Comparison of ENCODE assay signal across 9 cellular contexts in the genomic region with DNA sequence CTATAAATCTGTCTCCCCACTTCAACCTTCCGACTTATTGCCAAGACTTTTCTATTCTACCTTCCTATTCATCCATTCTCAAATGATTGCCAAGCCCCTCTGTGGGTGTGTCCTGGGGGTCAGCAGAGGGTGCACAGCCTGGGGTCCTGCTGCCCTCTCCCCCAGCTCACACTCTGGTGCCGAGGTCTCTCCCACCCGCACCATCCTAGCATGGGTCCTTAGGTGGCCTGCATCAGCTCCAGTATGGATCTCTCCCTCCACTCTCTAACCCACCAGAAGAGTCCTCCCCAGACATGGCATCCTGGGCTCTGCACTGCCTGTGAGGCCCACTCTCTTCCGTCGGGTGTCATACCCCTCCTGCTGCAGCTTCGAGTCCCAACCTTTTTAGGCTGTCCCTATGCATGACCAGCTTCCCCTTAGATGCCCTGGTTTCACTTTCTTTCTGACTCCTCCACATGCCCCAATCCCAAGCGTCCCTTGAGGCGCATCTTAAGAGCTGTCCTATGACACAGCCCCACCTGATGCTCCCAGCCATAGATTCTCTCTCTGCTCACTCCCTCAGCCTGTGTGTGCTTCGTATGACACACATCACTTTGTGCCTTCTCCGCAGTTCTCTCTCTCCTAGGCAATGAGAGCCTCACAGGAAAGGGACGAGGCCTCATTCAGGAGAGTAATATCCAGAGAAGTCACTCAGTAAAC. TPM values are rescaled to one million over a fixed set of nuclear protein-coding genes. Genes with fewer than 3 reads are reported as not detected.
DNase-seq lines count a peak whose midpoint lies in the region; ATAC-seq and TF ChIP-seq lines count a peak whose summit lies in the region.
"Had no signal": no experiment of that assay in that cellular context is flagged by ENCODE, and none has a peak within 500 bp of the region (broad histone marks: within the 10 kb centered on the region; RNA-seq: fewer than 3 reads in every experiment).

No MANE protein-coding gene starts in this region.

- no peak overlapping the region for H3K9ac ChIP-seq in rectal smooth muscle tissue (ENCODE audit: low read length)

- no peaks in the 10 kb centered on the region for H3K9me3 Mint-ChIP-seq in IgD-negative memory B cell
- H3K9me3 Mint-ChIP-seq in dendritic cell treated with granulocyte-macrophage colony-stimulating factor and Interleukin-4, amounts not matched to agents 40 ng/mL and 50 ng/mL, for 4 days = no peaks in the 10 kb centered on the region

- H3K36me3 Mint-ChIP-seq in IgD-negative memory B cell = peaks cover 3% of the 10 kb centered on the region
- H3K36me3 Mint-ChIP-seq in dendritic cell treated with granulocyte-macrophage colony-stimulating factor and Interleukin-4, amounts not matched to agents 40 ng/mL and 50 ng/mL, for 4 days (ENCODE audit: low read depth) = peaks cover 100% of the 10 kb centered on the region

- H3K27ac ChIP-seq in rectal smooth muscle tissue (ENCODE audit: low read depth, low read length) = peak overlapping the region; percentile 10
- H3K27ac ChIP-seq: neutrophil had no signal

- H3K4me3 ChIP-seq in rectal smooth muscle tissue (ENCODE audit: low read length) = no peak overlapping the region

- peak overlapping the region; percentile 5 to 96 (median 49) for H3K27ac Mint-ChIP-seq in IgD-negative memory B cell
- H3K27ac Mint-ChIP-seq in dendritic cell treated with granulocyte-macrophage colony-stimulating factor and Interleukin-4, amounts not matched to agents 40 ng/mL and 50 ng/mL, for 4 days = peak overlapping the region; percentile 77

- no peak for TF ChIP-seq CTCF in GM13977 (IDR thresholded peaks at IDR 0.05; ENCODE audit: extremely low read depth, insufficient read depth, missing control alignments)

- H3K27me3 Mint-ChIP-seq in IgD-negative memory B cell = no peaks in the 10 kb centered on the region
- no peaks in the 10 kb centered on the region for H3K27me3 Mint-ChIP-seq in dendritic cell treated with granulocyte-macrophage colony-stimulating factor and Interleukin-4, amounts not matched to agents 40 ng/mL and 50 ng/mL, for 4 days

- ATAC-seq in GM19324 (IDR thresholded peaks at IDR 0.05; ENCODE audit: low FRiP score, unreplicated experiment) = no peak

- peaks cover 19 to 33% (median 27%) of the 10 kb centered on the region in 3 donors for H3K4me1 Mint-ChIP-seq in IgD-negative memory B cell
- H3K4me1 Mint-ChIP-seq in dendritic cell treated with granulocyte-macrophage colony-stimulating factor and Interleukin-4, amounts not matched to agents 40 ng/mL and 50 ng/mL, for 4 days (ENCODE audit: low read depth) = peaks cover 35% of the 10 kb centered on the region

- peaks cover 26% of the 10 kb centered on the region for H3K36me3 ChIP-seq in rectal smooth muscle tissue (ENCODE audit: control insufficient read depth, insufficient read depth, low read length)

- in situ Hi-C loops in GM13977 (cut with MboI; ENCODE audit: low pct_unique_long_range_greater_than_20kb, low sequenced_read_pairs, unreplicated experiment) = no loop called here

- H3K4me1 ChIP-seq in rectal smooth muscle tissue (ENCODE audit: control insufficient read depth, insufficient read depth, low read length) = peaks cover 21% of the 10 kb centered on the region

- H3K4me3 Mint-ChIP-seq in IgD-negative memory B cell = peak overlapping the region in 1 of 4 donors; percentile 3
- H3K4me3 Mint-ChIP-seq in dendritic cell treated with granulocyte-macrophage colony-stimulating factor and Interleukin-4, amounts not matched to agents 40 ng/mL and 50 ng/mL, for 4 days = peak overlapping the region; percentile 21

- intact Hi-C loops in dendritic cell treated with granulocyte-macrophage colony-stimulating factor and Interleukin-4, amounts not matched to agents 40 ng/mL and 50 ng/mL, for 4 days (cut with micrococcal nuclease) = no loop called here

- peak; percentile 38 for DNase-seq in GM13977 (ENCODE audit: low spot score)
- DNase-seq in DMS 273 treated with DMSO at 0.1 percent for 48 hours (lab: John Stamatoyannopoulos, UW) = no peak
- no peak for DNase-seq in activated CD8-positive, alpha-beta memory T cell treated with anti-CD3 and anti-CD28 coated beads, Interleukin-2, amount 50 U/mL, for 4 hours
- no peak for DNase-seq in SKM-1 (lab: John Stamatoyannopoulos, UW; ENCODE audit: unreplicated experiment)

- H3K27me3 ChIP-seq in rectal smooth muscle tissue (ENCODE audit: control insufficient read depth, insufficient read depth, low read length) = no peaks in the 10 kb centered on the region
- H3K27me3 ChIP-seq: neutrophil had no signal

RNA-seq across cellular contexts. Expression of gene GIT2, which starts 43.9 kb away (rescaled TPM):
- polyA plus RNA-seq in IgD-negative memory B cell = 93.4 TPM

RNA-seq across cellular contexts. Expression of gene ANKRD13A, which starts 46.9 kb away (rescaled TPM):
- polyA plus RNA-seq in IgD-negative memory B cell = 156 TPM

RNA-seq across cellular contexts. Expression of gene TCHP, which starts 52.2 kb away (rescaled TPM):
- 12.5 TPM for polyA plus RNA-seq in IgD-negative memory B cell
